ENCODE assay signal across 17 cellular contexts in genomic region chr12:130932061-130932650, GRCh38. TPM values are rescaled to one million over a fixed set of nuclear protein-coding genes. Genes with fewer than 3 reads are reported as not detected.
A peak's percentile ranks its signal among the peaks of the same experiment; 100 is the strongest.
DNase-seq lines count a peak whose midpoint lies in the region; ATAC-seq, FAIRE-seq and TF ChIP-seq lines count a peak whose summit lies in the region.
"Had no signal": no experiment of that assay in that cellular context is flagged by ENCODE, and none has a peak within 500 bp of the region (broad histone marks: within the 10 kb centered on the region; RNA-seq: fewer than 3 reads in every experiment).

No MANE protein-coding gene starts in this region.

- no peak overlapping the region for H2BK5ac ChIP-seq in mesenchymal stem cell (ENCODE audit: low read depth, low read length, poor library complexity, severe bottlenecking)

- no peak overlapping the region for H3K18ac ChIP-seq in mesenchymal stem cell (ENCODE audit: low read depth in 1 of 2, low read length in 2 of 2)

- peak overlapping the region; percentile 67 for H3K9ac ChIP-seq in mesenchymal stem cell (ENCODE audit: low read length)

- no peak overlapping the region for H3K4ac ChIP-seq in mesenchymal stem cell (ENCODE audit: low read depth in 1 of 2, low read length in 2 of 2)

- H3K14ac ChIP-seq in mesenchymal stem cell (ENCODE audit: low read length in 2 of 2), result no peak overlapping the region

- peak; percentile 44 for DNase-seq in AG09319 (ENCODE audit: extremely low read depth, low read depth)
- peak; percentile 64 for DNase-seq in GM03348 (ENCODE audit: low spot score)
- peak; percentile 77 for DNase-seq in esophagus muscularis mucosa (ENCODE audit: extremely low spot score)
- no peak for DNase-seq in mesenchymal stem cell
- DNase-seq in testis, result no peak
- DNase-seq in urothelium cell line (ENCODE audit: low spot score), result no peak
- DNase-seq: C1 segment of cervical spinal cord, COR-L47, DMS153, KBM-7, NCI-H1092, PC-9 had no signal

- intact Hi-C loops in esophagus muscularis mucosa (cut with DNase I) (no loop called here), testis (cut with DNase I; ENCODE audit: low total_unique reads) (no loop called here)

- H3K27ac ChIP-seq in esophagus muscularis mucosa (replicated peaks in 1 of 4) (peak overlapping the region in 1 of 4 donors; percentile 8), mesenchymal stem cell (ENCODE audit: low read length, poor library complexity, severe bottlenecking) (no peak overlapping the region), testis (no peak overlapping the region)
- H3K27ac ChIP-seq: PC-9, SK-N-MC had no signal

- H3K36me3 ChIP-seq in esophagus muscularis mucosa (no peaks in the 10 kb centered on the region), mesenchymal stem cell (ENCODE audit: control insufficient read depth in 1 of 2, insufficient read depth in 2 of 2, low read depth in 1 of 2, low read length in 2 of 2) (no peaks in the 10 kb centered on the region), testis (ENCODE audit: low read depth, missing control alignments) (no peaks in the 10 kb centered on the region)

- H3K4me1 ChIP-seq in esophagus muscularis mucosa, result no peaks in the 10 kb centered on the region
- H3K4me1 ChIP-seq in mesenchymal stem cell (ENCODE audit: control insufficient read depth, insufficient read depth, low read depth, low read length), result no peaks in the 10 kb centered on the region
- H3K4me1 ChIP-seq in testis, result peaks cover 13% of the 10 kb centered on the region

- WGBS in esophagus muscularis mucosa, result 68% methylated on average over 8 of the region's 8 CpGs
- 78% methylated on average over 5 of the region's 8 CpGs for WGBS in mesenchymal stem cell
- WGBS in testis, 2 donors, result 67 to 68% methylated on average over 8 of the region's 8 CpGs

- H3K23ac ChIP-seq in mesenchymal stem cell (ENCODE audit: low read length in 2 of 2), result no peak overlapping the region

- no peaks in the 10 kb centered on the region for H3K79me1 ChIP-seq in mesenchymal stem cell (replicated peaks; ENCODE audit: low read length, poor library complexity, severe bottlenecking)

- no peak overlapping the region for H3K4me3 ChIP-seq in esophagus muscularis mucosa
- peak overlapping the region in 1 of 2 experiments; percentile 54 for H3K4me3 ChIP-seq in mesenchymal stem cell (ENCODE audit: insufficient read depth in 1 of 2, low read depth in 1 of 2, low read length in 2 of 2)
- no peak overlapping the region for H3K4me3 ChIP-seq in testis
- H3K4me3 ChIP-seq: PC-9, SK-N-MC had no signal

- FAIRE-seq in urothelium cell line (lab: Jason Lieb, UNC), result no peak
- FAIRE-seq: GM18507, HTR-8/SVneo had no signal

- no peak overlapping the region for H4K8ac ChIP-seq in mesenchymal stem cell (ENCODE audit: low read length)

- H2BK15ac ChIP-seq in mesenchymal stem cell (ENCODE audit: low read depth, poor library complexity, severe bottlenecking), result no peak overlapping the region

- no peak overlapping the region for H4K91ac ChIP-seq in mesenchymal stem cell (ENCODE audit: low read length)

- H2BK12ac ChIP-seq in mesenchymal stem cell (ENCODE audit: low read length in 2 of 2), result no peak overlapping the region

- no peak for TF ChIP-seq EP300 in esophagus muscularis mucosa (IDR thresholded peaks at IDR 0.05)

- no peak overlapping the region for H2AFZ ChIP-seq in mesenchymal stem cell (ENCODE audit: low read depth, low read length)
- H2AFZ ChIP-seq: PC-9 had no signal

- no peak overlapping the region for H2BK120ac ChIP-seq in mesenchymal stem cell (ENCODE audit: low read depth, low read length)

- H3K27me3 ChIP-seq in esophagus muscularis mucosa (peaks cover 0 to 17% (median 3%) of the 10 kb centered on the region in 4 donors), mesenchymal stem cell (ENCODE audit: control insufficient read depth in 1 of 2, insufficient read depth in 1 of 2, low read length in 2 of 2) (peaks cover 0 to 8% of the 10 kb centered on the region in 2 experiments), testis (no peaks in the 10 kb centered on the region)

- TF ChIP-seq CTCF in AG09319 (IDR thresholded peaks at IDR 0.05; ENCODE audit: low read depth, low read length) (no peak), esophagus muscularis mucosa (IDR thresholded peaks at IDR 0.05) (no peak), testis (IDR thresholded peaks at IDR 0.05) (no peak)

- no peak overlapping the region for H2AK5ac ChIP-seq in mesenchymal stem cell (ENCODE audit: low read length, severe bottlenecking)

- TF ChIP-seq POLR2A in esophagus muscularis mucosa (IDR thresholded peaks at IDR 0.05; ENCODE audit: low read depth) (no peak), testis (IDR thresholded peaks at IDR 0.05) (no peak)

- no peak overlapping the region for H3K4me2 ChIP-seq in mesenchymal stem cell (ENCODE audit: low read length, poor library complexity, severe bottlenecking)
- H3K4me2 ChIP-seq: PC-9 had no signal

- no peak for ATAC-seq in HG02759 (IDR thresholded peaks at IDR 0.05; ENCODE audit: unreplicated experiment)
- ATAC-seq in HG02642 (IDR thresholded peaks at IDR 0.05; ENCODE audit: poor library complexity, unreplicated experiment), result no peak

- peaks cover 0 to 4% (median 2%) of the 10 kb centered on the region in 4 donors for H3K9me3 ChIP-seq in esophagus muscularis mucosa
- peaks cover 17% of the 10 kb centered on the region for H3K9me3 ChIP-seq in mesenchymal stem cell (ENCODE audit: control insufficient read depth, low read length)
- no peaks in the 10 kb centered on the region for H3K9me3 ChIP-seq in testis

RNA-seq across cellular contexts. Expression of gene ADGRD1, which starts 21.6 kb away (rescaled TPM):
- total RNA-seq in esophagus muscularis mucosa (10 to 100 TPM; 28.2 to 52.4 (median 41.8) TPM), testis (10 to 100 TPM; 42.8 to 43.2 TPM)
- polyA plus RNA-seq in mesenchymal stem cell (2013, experiment 1 of 2), result 0.57 TPM
- polyA plus RNA-seq in mesenchymal stem cell (2013, experiment 2 of 2), result 0.89 TPM
- polyA plus RNA-seq in testis (ENCODE audit: insufficient read depth, low read depth, low replicate concordance), result 27.2 TPM
- total RNA-seq: PC-9 had no signal

Comparison
In these comparisons a context has a peak if more than half of its experiments do, and no peak if none do; other contexts are left out.
1. DNase-seq: peak in AG09319 (single experiment), GM03348 (single experiment) and esophagus muscularis mucosa (single experiment); none in mesenchymal stem cell (single experiment), testis (single experiment) and urothelium cell line (single experiment).